Comparison of ENCODE assay signal across 8 cellular contexts in genomic region chr6:14697427-14697826, GRCh38.
"Had no signal": no experiment of that assay in that cellular context is flagged by ENCODE, and none has a peak within 500 bp of the region (broad histone marks: within the 10 kb centered on the region; RNA-seq: fewer than 3 reads in every experiment).

No MANE protein-coding gene starts in this region.

- FAIRE-seq: G401.6, GM12878, GM12891, GM12892, GM18507, GM19239 had no signal

- ATAC-seq: GM12878 had no signal

- H3K4me3 ChIP-seq: GM12878 had no signal

- DNase-seq: GDM1, GF-D8 had no signal
